Comparison of ENCODE assay signal across 12 cellular contexts in genomic region chr2:159715451-159715850, GRCh38. TPM values are rescaled to one million over a fixed set of nuclear protein-coding genes. Genes with fewer than 3 reads are reported as not detected.
DNase-seq lines count a peak whose midpoint lies in the region; ATAC-seq, FAIRE-seq and TF ChIP-seq lines count a peak whose summit lies in the region.
"Had no signal": no experiment of that assay in that cellular context is flagged by ENCODE, and none has a peak within 500 bp of the region (broad histone marks: within the 10 kb centered on the region; RNA-seq: fewer than 3 reads in every experiment).

No MANE protein-coding gene starts in this region.

- peaks cover 40% of the 10 kb centered on the region for H3K4me1 ChIP-seq in HepG2 (ENCODE audit: insufficient read depth, low read length)
- peaks cover 0 to 35% (median 12%) of the 10 kb centered on the region in 4 donors for H3K4me1 ChIP-seq in right lobe of liver
- H3K4me1 ChIP-seq in hepatocyte (ENCODE audit: insufficient read depth) = peaks cover 21% of the 10 kb centered on the region
- H3K4me1 ChIP-seq in transverse colon = peaks cover 9 to 60% (median 31%) of the 10 kb centered on the region in 4 donors

- H3K36me3 ChIP-seq in HepG2 (replicated peaks in 1 of 2; ENCODE audit: control insufficient read depth in 1 of 2, insufficient read depth in 2 of 2, low read length in 2 of 2) (peaks cover 11 to 41% of the 10 kb centered on the region in 2 experiments), right lobe of liver (peaks cover 0 to 26% (median 4%) of the 10 kb centered on the region in 4 donors), hepatocyte (replicated peaks; ENCODE audit: insufficient read depth, low read depth) (no peaks in the 10 kb centered on the region), transverse colon (peaks cover 0 to 26% (median 0%) of the 10 kb centered on the region in 4 donors)

- H3K9me3 ChIP-seq in HepG2 (ENCODE audit: low read length) = no peaks in the 10 kb centered on the region
- no peaks in the 10 kb centered on the region for H3K9me3 ChIP-seq in right lobe of liver
- no peaks in the 10 kb centered on the region for H3K9me3 ChIP-seq in hepatocyte (ENCODE audit: low read depth)
- no peaks in the 10 kb centered on the region for H3K9me3 ChIP-seq in transverse colon
- H3K9me3 ChIP-seq: Peyer's patch had no signal

- TF ChIP-seq CTCF in HepG2 (CRISPR knock-in tag; IDR thresholded peaks at IDR 0.05) (no peak), right lobe of liver (IDR thresholded peaks at IDR 0.05) (no peak), hepatocyte (IDR thresholded peaks at IDR 0.05; ENCODE audit: poor library complexity) (no peak), transverse colon (IDR thresholded peaks at IDR 0.05) (no peak)

- H2AFZ ChIP-seq in HepG2 (ENCODE audit: low read length) = no peak overlapping the region
- no peak overlapping the region for H2AFZ ChIP-seq in hepatocyte

- CTCF ChIA-PET in HepG2 (lab: Yijun Ruan, JAX; ENCODE audit: low intra/inter-chr PET ratio, low total read pairs) = no interaction called here
- CTCF ChIA-PET in activated CD4-positive, alpha-beta memory T cell treated with anti-CD3 and anti-CD28 coated beads, Interleukin-2, amount 10 ng/mL, durations not matched to agents 7 days and 5 days (lab: Charles Lee) = no interaction called here

- H3K4me1 Mint-ChIP-seq in activated CD4-positive, alpha-beta memory T cell treated with anti-CD3 and anti-CD28 coated beads, Interleukin-2, amount 10 ng/mL, durations not matched to agents 7 days and 5 days = peaks cover 61% of the 10 kb centered on the region

- no TSS peak for BruUV-seq in HepG2 (replicated peaks; lab: Mats Ljungman, UMichigan)

- H3K27ac ChIP-seq in HepG2 (ENCODE audit: extremely low read length, insufficient read depth, low read length) (no peak overlapping the region), right lobe of liver (no peak overlapping the region), hepatocyte (no peak overlapping the region), transverse colon (no peak overlapping the region)
- H3K27ac ChIP-seq: Peyer's patch had no signal

- no peak overlapping the region for H3K4me3 ChIP-seq in HepG2 (replicated peaks in 1 of 3; ENCODE audit: insufficient read depth in 1 of 3, low read depth in 2 of 3, low read length in 3 of 3)
- no peak overlapping the region for H3K4me3 ChIP-seq in right lobe of liver
- no peak overlapping the region for H3K4me3 ChIP-seq in hepatocyte
- no peak overlapping the region for H3K4me3 ChIP-seq in transverse colon
- H3K4me3 ChIP-seq: Peyer's patch had no signal

- H3K36me3 Mint-ChIP-seq in activated CD4-positive, alpha-beta memory T cell treated with anti-CD3 and anti-CD28 coated beads, Interleukin-2, amount 10 ng/mL, durations not matched to agents 7 days and 5 days (ENCODE audit: low read depth) = peaks cover 67% of the 10 kb centered on the region

- H3K4me3 Mint-ChIP-seq in activated CD4-positive, alpha-beta memory T cell treated with anti-CD3 and anti-CD28 coated beads, Interleukin-2, amount 10 ng/mL, durations not matched to agents 7 days and 5 days = no peak overlapping the region

- peaks cover 73% of the 10 kb centered on the region for H4K20me1 ChIP-seq in HepG2 (ENCODE audit: insufficient read depth, low read length)
- H4K20me1 ChIP-seq in hepatocyte (ENCODE audit: insufficient read depth, poor library complexity, severe bottlenecking) = peaks cover 74% of the 10 kb centered on the region

- TF ChIP-seq POLR2A in HepG2 (IDR thresholded peaks at IDR 0.05; ENCODE audit: insufficient read depth in 1 of 2, low read depth in 2 of 2, low read length in 2 of 2) = no peak
- TF ChIP-seq POLR2A in right lobe of liver (IDR thresholded peaks at IDR 0.05) = no peak
- TF ChIP-seq POLR2A in transverse colon (IDR thresholded peaks at IDR 0.05) = no peak

- H3K27me3 Mint-ChIP-seq in activated CD4-positive, alpha-beta memory T cell treated with anti-CD3 and anti-CD28 coated beads, Interleukin-2, amount 10 ng/mL, durations not matched to agents 7 days and 5 days = no peaks in the 10 kb centered on the region

- ATAC-seq in HepG2 (no peak), right lobe of liver (no peak), HG02763 (IDR thresholded peaks at IDR 0.05; ENCODE audit: unreplicated experiment) (no peak)

- no peaks in the 10 kb centered on the region for H3K9me2 ChIP-seq in hepatocyte (replicated peaks; ENCODE audit: insufficient read depth)

- H3K79me2 ChIP-seq in HepG2 (ENCODE audit: insufficient read depth, low read length) (peaks cover 81% of the 10 kb centered on the region), hepatocyte (peaks cover 80% of the 10 kb centered on the region)

- no peak for FAIRE-seq in HepG2 (lab: Jason Lieb, UNC)

- TF ChIP-seq EP300 in HepG2 (IDR thresholded peaks at IDR 0.05; ENCODE audit: low read depth in 2 of 2, low read length in 2 of 2) (no peak), HepG2 (CRISPR knock-in tag; IDR thresholded peaks at IDR 0.05; ENCODE audit: borderline replicate concordance) (no peak), transverse colon (IDR thresholded peaks at IDR 0.05; ENCODE audit: low read depth) (no peak)

- H3K27me3 ChIP-seq in HepG2 (ENCODE audit: control insufficient read depth in 1 of 2, insufficient read depth in 2 of 2, low read length in 2 of 2) (no peaks in the 10 kb centered on the region; a peak in 1 of 5 replicates), right lobe of liver (no peaks in the 10 kb centered on the region), hepatocyte (no peaks in the 10 kb centered on the region), transverse colon (no peaks in the 10 kb centered on the region)
- H3K27me3 ChIP-seq: Peyer's patch had no signal

- peak overlapping the region; percentile 37 for H3K27ac Mint-ChIP-seq in activated CD4-positive, alpha-beta memory T cell treated with anti-CD3 and anti-CD28 coated beads, Interleukin-2, amount 10 ng/mL, durations not matched to agents 7 days and 5 days

- intact Hi-C loops in HepG2 (cut with micrococcal nuclease; ENCODE audit: unreplicated experiment) (loop anchor here (10.0 kb wide), 1 partner anchor 331 kb away; no protein-coding TSS in a partner anchor), right lobe of liver (cut with DNase I) (loop anchor here in 1 of 2 donors (10.0 kb wide), 1 partner anchor 101 kb away; the partner anchor contains the start of gene BAZ2B), transverse colon (cut with DNase I; ENCODE audit: low total_unique reads) (no loop called here)

- in situ Hi-C loops in HepG2 (cut with HindIII; ENCODE audit: extremely low pct_ligation_motif_present, low pct_unique_long_range_greater_than_20kb) (no loop called here), transverse colon (cut with MboI; ENCODE audit: low pct_ligation_motif_present in 1 of 4, low pct_unique_long_range_greater_than_20kb in 1 of 4, low sequenced_read_pairs in 3 of 4) (no loop called here)

- POLR2A ChIA-PET in HepG2 (lab: Yijun Ruan, JAX) = interaction anchor here (1.0 to 1.3 kb wide), 3 partner anchors 10 to 100 kb away, joined by 3 to 4 read pairs (median 3); partner anchors contain the start of gene BAZ2B
- POLR2A ChIA-PET in activated CD4-positive, alpha-beta memory T cell treated with anti-CD3 and anti-CD28 coated beads, Interleukin-2, amount 10 ng/mL, durations not matched to agents 7 days and 5 days (lab: Charles Lee) = interaction anchor here (0.7 to 4.6 kb wide), 4 partner anchors 8 to 746 kb away, joined by 3 to 42 read pairs (median 6); no protein-coding TSS in a partner anchor

- 98% methylated on average over 4 of the region's 4 CpGs for WGBS in HepG2 (ENCODE audit: low lambda C conversion rate)
- 84% methylated on average over 4 of the region's 4 CpGs for WGBS in right lobe of liver (ENCODE audit: insufficient coverage, low coverage, low lambda C conversion rate, missing lambda C conversion rate)
- 95% methylated on average over 4 of the region's 4 CpGs for WGBS in hepatocyte (ENCODE audit: low lambda C conversion rate, missing lambda C conversion rate)
- WGBS in transverse colon (ENCODE audit: low coverage in 1 of 2), 2 donors = 64 to 85% methylated on average over 2 to 4 of the region's 4 CpGs

- no peak for TF ChIP-seq RAD21 in HepG2 (CRISPR knock-in tag; IDR thresholded peaks at IDR 0.05)

- no peaks in the 10 kb centered on the region for H3K9me3 Mint-ChIP-seq in activated CD4-positive, alpha-beta memory T cell treated with anti-CD3 and anti-CD28 coated beads, Interleukin-2, amount 10 ng/mL, durations not matched to agents 7 days and 5 days

- DNase-seq in HepG2 (ENCODE audit: low spot score) = no peak
- no peak for DNase-seq in right lobe of liver
- DNase-seq in activated CD4-positive, alpha-beta memory T cell treated with anti-CD3 and anti-CD28 coated beads, Interleukin-2, amount 10 ng/mL, durations not matched to agents 7 days and 5 days = no peak
- DNase-seq in hepatocyte (ENCODE audit: low spot score) = no peak
- no peak for DNase-seq in stimulated activated CD4-positive, alpha-beta T cell treated with anti-CD3 and anti-CD28 coated beads, Interleukin-2, amount 100 ng/mL, for 24 hours
- no peak for DNase-seq in transverse colon
- DNase-seq in NCI-H1436 (lab: John Stamatoyannopoulos, UW) = no peak
- DNase-seq: activated effector memory CD4-positive, alpha-beta T cell treated with anti-CD3 and anti-CD28 coated beads, Interleukin-2, amount 50 U/mL, for 16 hours; GF-D8; islet precursor cell; Peyer's patch had no signal

- no peak overlapping the region for H3K9ac ChIP-seq in HepG2 (ENCODE audit: insufficient read depth, low read depth, low read length)

- H3K4me2 ChIP-seq in HepG2 (ENCODE audit: low read depth, low read length) (peak overlapping the region; percentile 80), hepatocyte (peak overlapping the region; percentile 78)

RNA-seq across cellular contexts. Expression of gene MARCHF7, which starts 3.1 kb away (rescaled TPM):
- 88.5 and 156 TPM in 2 replicates for total RNA-seq in HepG2 (2016; rRNA removed; fragmentation: Illumina TruSeq; extraction: Trizol)
- total RNA-seq in HepG2 (2016; cell fraction: cytosol; rRNA removed; fragmentation: Illumina TruSeq; extraction: Trizol; ENCODE audit: low read depth) = 27.0 and 32.4 TPM in 2 replicates
- 91.7 and 146 TPM in 2 replicates for total RNA-seq in HepG2 (2016; cell fraction: insoluble cytoplasmic fraction; rRNA removed; fragmentation: Illumina TruSeq; extraction: Trizol)
- total RNA-seq in HepG2 (2016; cell fraction: membrane; rRNA removed; fragmentation: Illumina TruSeq; extraction: Trizol) = 57.4 and 74.7 TPM in 2 replicates
- total RNA-seq in HepG2 (2016; cell fraction: nucleus; rRNA removed; fragmentation: Illumina TruSeq; extraction: Trizol) = 74.2 and 77.1 TPM in 2 replicates
- 32.8 and 33.2 TPM in 2 replicates for polyA plus RNA-seq in HepG2 (2011; rRNA removed)
- polyA plus RNA-seq in HepG2 (2011; cell fraction: cytosol; rRNA removed) = 13.5 and 21.8 TPM in 2 replicates
- polyA plus RNA-seq in HepG2 (2011; cell fraction: nucleus; rRNA removed) = 19.1 and 33.0 TPM in 2 replicates
- 47.2 and 54.7 TPM in 2 replicates for polyA plus RNA-seq in HepG2 (2012)
- polyA plus RNA-seq in HepG2 (2016; cell fraction: cytosol; fragmentation: Illumina TruSeq; extraction: Trizol; ENCODE audit: low read depth) = 3.1 and 4.7 TPM in 2 replicates
- polyA plus RNA-seq in HepG2 (2016; cell fraction: insoluble cytoplasmic fraction; fragmentation: Illumina TruSeq; extraction: Trizol; ENCODE audit: low read depth) = 124 and 129 TPM in 2 replicates
- polyA plus RNA-seq in HepG2 (2016; cell fraction: membrane; fragmentation: Illumina TruSeq; extraction: Trizol; ENCODE audit: low read depth) = 12.6 and 14.7 TPM in 2 replicates
- 114 and 121 TPM in 2 replicates for polyA plus RNA-seq in HepG2 (2016; cell fraction: nucleus; fragmentation: Illumina TruSeq; extraction: Trizol; ENCODE audit: insufficient read depth, low read depth)
- polyA minus RNA-seq in HepG2 (2011; rRNA and poly(A)+ RNA removed; ENCODE audit: low replicate concordance) = 14.0 and 17.7 TPM in 2 replicates
- polyA minus RNA-seq in HepG2 (2011; cell fraction: cytosol; rRNA and poly(A)+ RNA removed) = 43.7 and 49.3 TPM in 2 replicates
- 104 and 120 TPM in 2 replicates for polyA minus RNA-seq in HepG2 (2011; cell fraction: nucleus; rRNA and poly(A)+ RNA removed)
- 10 to 100 TPM; 20.1 to 41.2 (median 29.8) TPM for total RNA-seq in right lobe of liver
- 10 to 100 TPM; 92.2 to 98.0 TPM for total RNA-seq in activated CD4-positive, alpha-beta memory T cell treated with anti-CD3 and anti-CD28 coated beads, Interleukin-2, amount 10 ng/mL, durations not matched to agents 7 days and 5 days
- total RNA-seq in hepatocyte = 153 and 166 TPM in 2 replicates
- 58.8 and 71.2 TPM in 2 replicates for polyA plus RNA-seq in hepatocyte
- total RNA-seq in transverse colon = 10 to 100 TPM; 25.8 to 96.9 (median 71.0) TPM
